Comparison of ENCODE assay signal across 12 cellular contexts in genomic region chr7:42914009-42914725, GRCh38. TPM values are rescaled to one million over a fixed set of nuclear protein-coding genes. Genes with fewer than 3 reads are reported as not detected.
DNase-seq lines count a peak whose midpoint lies in the region; ATAC-seq and TF ChIP-seq lines count a peak whose summit lies in the region.
"Had no signal": no experiment of that assay in that cellular context is flagged by ENCODE, and none has a peak within 500 bp of the region (broad histone marks: within the 10 kb centered on the region; RNA-seq: fewer than 3 reads in every experiment).

No MANE protein-coding gene starts in this region.

- no peaks in the 10 kb centered on the region for H3K27me3 ChIP-seq in fibroblast of lung (ENCODE audit: control insufficient read depth, insufficient read depth, low read length)

- peaks cover 2% of the 10 kb centered on the region for H3K9me3 Mint-ChIP-seq in activated CD4-positive, alpha-beta T cell treated with anti-CD3 and anti-CD28 coated beads for 36 hours (ENCODE audit: low read depth)
- no peaks in the 10 kb centered on the region for H3K9me3 Mint-ChIP-seq in T-helper 2 cell treated with Interferon-gamma antibody and Interleukin-4, amounts not matched to agents 5 μg/mL and 100 μg/mL, for 36 hours
- H3K9me3 Mint-ChIP-seq in stimulated activated naive B cell treated with anti-CD40 and anti-IgM and Interleukin-4, amounts not matched to agents 10 μg/mL and 1 μg/mL and 100 μg/mL, for 72 hours: no peaks in the 10 kb centered on the region

- no peak for TF ChIP-seq POLR2A in GM18505 (IDR thresholded peaks at IDR 0.05; ENCODE audit: borderline replicate concordance, extremely low read depth, insufficient read depth, insufficient read length)

- H3K79me2 ChIP-seq in fibroblast of lung (ENCODE audit: control insufficient read depth, insufficient read depth, low read length): peaks cover 7% of the 10 kb centered on the region

- H2AFZ ChIP-seq in fibroblast of lung (ENCODE audit: low read length): no peak overlapping the region

- H3K36me3 Mint-ChIP-seq in activated CD4-positive, alpha-beta T cell treated with anti-CD3 and anti-CD28 coated beads for 36 hours (ENCODE audit: low read depth): peaks cover 56% of the 10 kb centered on the region
- H3K36me3 Mint-ChIP-seq in T-helper 2 cell treated with Interferon-gamma antibody and Interleukin-4, amounts not matched to agents 5 μg/mL and 100 μg/mL, for 36 hours (ENCODE audit: low read depth): peaks cover 54% of the 10 kb centered on the region
- H3K36me3 Mint-ChIP-seq in stimulated activated naive B cell treated with anti-CD40 and anti-IgM and Interleukin-4, amounts not matched to agents 10 μg/mL and 1 μg/mL and 100 μg/mL, for 72 hours: peaks cover 23 to 54% of the 10 kb centered on the region in 2 donors

- H3K4me2 ChIP-seq in fibroblast of lung (ENCODE audit: extremely low read depth, insufficient read depth, low read length): no peak overlapping the region
- H3K4me2 ChIP-seq: SK-N-SH had no signal

- H3K36me3 ChIP-seq in fibroblast of lung (ENCODE audit: control insufficient read depth, insufficient read depth, low read length): peaks cover 3% of the 10 kb centered on the region

- peak overlapping the region; percentile 87 for H3K27ac Mint-ChIP-seq in activated CD4-positive, alpha-beta T cell treated with anti-CD3 and anti-CD28 coated beads for 36 hours
- H3K27ac Mint-ChIP-seq in T-helper 2 cell treated with Interferon-gamma antibody and Interleukin-4, amounts not matched to agents 5 μg/mL and 100 μg/mL, for 36 hours: peak overlapping the region; percentile 79
- H3K27ac Mint-ChIP-seq in stimulated activated naive B cell treated with anti-CD40 and anti-IgM and Interleukin-4, amounts not matched to agents 10 μg/mL and 1 μg/mL and 100 μg/mL, for 72 hours: peak overlapping the region; percentile 67

- no peaks in the 10 kb centered on the region for H3K27me3 Mint-ChIP-seq in activated CD4-positive, alpha-beta T cell treated with anti-CD3 and anti-CD28 coated beads for 36 hours
- H3K27me3 Mint-ChIP-seq in T-helper 2 cell treated with Interferon-gamma antibody and Interleukin-4, amounts not matched to agents 5 μg/mL and 100 μg/mL, for 36 hours (ENCODE audit: low read depth): no peaks in the 10 kb centered on the region
- no peaks in the 10 kb centered on the region for H3K27me3 Mint-ChIP-seq in stimulated activated naive B cell treated with anti-CD40 and anti-IgM and Interleukin-4, amounts not matched to agents 10 μg/mL and 1 μg/mL and 100 μg/mL, for 72 hours

- H3K4me3 ChIP-seq in fibroblast of lung (replicated peaks in 1 of 4; ENCODE audit: control extremely low read depth in 1 of 4, insufficient read depth in 1 of 4, low read depth in 3 of 4, low read length in 4 of 4): no peak overlapping the region

- no peaks in the 10 kb centered on the region for H4K20me1 ChIP-seq in fibroblast of lung (ENCODE audit: control insufficient read depth, extremely low read depth, insufficient read depth, low read length)

- no peak for DNase-seq in activated CD4-positive, alpha-beta T cell treated with anti-CD3 and anti-CD28 coated beads for 36 hours
- DNase-seq in activated CD4-positive, alpha-beta T cell treated with anti-CD3 and anti-CD28 coated beads, Interleukin-2, amount 50 U/mL, for 48 hours: no peak
- no peak for DNase-seq in T-helper 2 cell treated with Interferon-gamma antibody and Interleukin-4, amounts not matched to agents 5 μg/mL and 100 μg/mL, for 36 hours (ENCODE audit: low spot score)
- DNase-seq in fibroblast of lung (ENCODE audit: low read depth in 2 of 2) (peak; percentile 38 to 82), DMS53 (lab: John Stamatoyannopoulos, UW) (no peak)
- no peak for DNase-seq in stimulated activated naive B cell treated with anti-CD40 and anti-IgM and Interleukin-4, amounts not matched to agents 10 μg/mL and 1 μg/mL and 100 μg/mL, for 72 hours
- DNase-seq in activated CD4-positive, CD25-positive, alpha-beta regulatory T cell (lab: John Stamatoyannopoulos, UW): no peak
- DNase-seq: 8988T, NCI-H1694 treated with DMSO at 0.1 percent for 48 hours, SK-N-SH had no signal

- H3K27ac ChIP-seq in fibroblast of lung (ENCODE audit: insufficient read depth, low read length): peak overlapping the region; percentile 35

- H3K4me1 Mint-ChIP-seq in activated CD4-positive, alpha-beta T cell treated with anti-CD3 and anti-CD28 coated beads for 36 hours: peaks cover 51% of the 10 kb centered on the region
- peaks cover 66% of the 10 kb centered on the region for H3K4me1 Mint-ChIP-seq in T-helper 2 cell treated with Interferon-gamma antibody and Interleukin-4, amounts not matched to agents 5 μg/mL and 100 μg/mL, for 36 hours (ENCODE audit: low read depth)
- H3K4me1 Mint-ChIP-seq in stimulated activated naive B cell treated with anti-CD40 and anti-IgM and Interleukin-4, amounts not matched to agents 10 μg/mL and 1 μg/mL and 100 μg/mL, for 72 hours: peaks cover 13 to 37% of the 10 kb centered on the region in 2 donors

- intact Hi-C loops in activated CD4-positive, alpha-beta T cell treated with anti-CD3 and anti-CD28 coated beads for 36 hours (cut with DNase I, micrococcal nuclease): no loop called here

- CTCF ChIA-PET in activated CD4-positive, alpha-beta T cell treated with anti-CD3 and anti-CD28 coated beads for 36 hours (lab: Charles Lee): interaction anchor here (1.3 to 3.1 kb wide), 5 partner anchors 10 to 27 kb away, joined by 3 to 8 read pairs (median 6); partner anchors contain the start of genes MRPL32 and PSMA2

- no peak for TF ChIP-seq CTCF in fibroblast of lung (conservative IDR thresholded peaks at IDR 0.05 in 1 of 2, IDR thresholded peaks at IDR 0.05 in 1 of 2; ENCODE audit: low read depth in 1 of 2, low read length in 2 of 2)

- peaks cover 7% of the 10 kb centered on the region for H3K4me1 ChIP-seq in fibroblast of lung (ENCODE audit: control insufficient read depth, extremely low read depth, insufficient read depth, low read length)

- peak; percentile 3 for ATAC-seq in activated CD4-positive, alpha-beta T cell treated with anti-CD3 and anti-CD28 coated beads for 36 hours
- no peak for ATAC-seq in stimulated activated naive B cell treated with anti-CD40 and anti-IgM and Interleukin-4, amounts not matched to agents 10 μg/mL and 1 μg/mL and 100 μg/mL, for 72 hours (replicated peaks)
- no peak for ATAC-seq in GM18505 (IDR thresholded peaks at IDR 0.05; ENCODE audit: unreplicated experiment)
- ATAC-seq: left lobe of liver had no signal

- H3K9me3 ChIP-seq in fibroblast of lung (ENCODE audit: control insufficient read depth, insufficient read depth, low read depth, low read length): no peaks in the 10 kb centered on the region
- H3K9me3 ChIP-seq: SK-N-SH had no signal

- H3K4me3 Mint-ChIP-seq in activated CD4-positive, alpha-beta T cell treated with anti-CD3 and anti-CD28 coated beads for 36 hours: peak overlapping the region; percentile 5
- peak overlapping the region; percentile 82 for H3K4me3 Mint-ChIP-seq in T-helper 2 cell treated with Interferon-gamma antibody and Interleukin-4, amounts not matched to agents 5 μg/mL and 100 μg/mL, for 36 hours
- H3K4me3 Mint-ChIP-seq in stimulated activated naive B cell treated with anti-CD40 and anti-IgM and Interleukin-4, amounts not matched to agents 10 μg/mL and 1 μg/mL and 100 μg/mL, for 72 hours: no peak overlapping the region

- POLR2A ChIA-PET in activated CD4-positive, alpha-beta T cell treated with anti-CD3 and anti-CD28 coated beads for 36 hours (lab: Charles Lee): interaction anchor here (1.2 to 1.3 kb wide), 2 partner anchors 15 to 18 kb away, joined by 3 to 5 read pairs; partner anchors contain the start of genes MRPL32 and PSMA2

- H3K9ac ChIP-seq in fibroblast of lung (ENCODE audit: insufficient read depth, low read length): no peak overlapping the region
- H3K9ac ChIP-seq: SK-N-SH had no signal

RNA-seq across cellular contexts. Expression of gene C7orf25, which starts 2.3 kb away (rescaled TPM):
- total RNA-seq in activated CD4-positive, alpha-beta T cell treated with anti-CD3 and anti-CD28 coated beads for 36 hours: 1 to 10 TPM; 2.7 to 5.4 TPM
- total RNA-seq in fibroblast of lung: 5.9 and 8.8 TPM in 2 replicates
- polyA plus RNA-seq in fibroblast of lung: 5.9 and 8.5 TPM in 2 replicates
- 5.7 and 6.1 TPM in 2 replicates for polyA plus RNA-seq in fibroblast of lung (2012)
- polyA minus RNA-seq in fibroblast of lung (ENCODE audit: low replicate concordance): 0.85 and 1.1 TPM in 2 replicates

RNA-seq across cellular contexts. Expression of gene PSMA2, which starts 17.8 kb away (rescaled TPM):
- total RNA-seq in activated CD4-positive, alpha-beta T cell treated with anti-CD3 and anti-CD28 coated beads for 36 hours: 100 to 1,000 TPM; 109 to 217 TPM
- total RNA-seq in fibroblast of lung: 27.2 and 33.6 TPM in 2 replicates
- 161 and 181 TPM in 2 replicates for polyA plus RNA-seq in fibroblast of lung
- polyA plus RNA-seq in fibroblast of lung (2012): 129 and 158 TPM in 2 replicates
- 2.3 TPM in 1 of 2 replicates, not detected in the other for polyA minus RNA-seq in fibroblast of lung (ENCODE audit: low replicate concordance)

RNA-seq across cellular contexts. Expression of gene MRPL32, which starts 18.0 kb away (rescaled TPM):
- total RNA-seq in activated CD4-positive, alpha-beta T cell treated with anti-CD3 and anti-CD28 coated beads for 36 hours: 10 to 100 TPM; 74.7 to 75.5 TPM
- 55.5 and 63.7 TPM in 2 replicates for total RNA-seq in fibroblast of lung
- polyA plus RNA-seq in fibroblast of lung: 54.4 and 58.0 TPM in 2 replicates
- 42.0 and 49.1 TPM in 2 replicates for polyA plus RNA-seq in fibroblast of lung (2012)
- 1.2 and 3.0 TPM in 2 replicates for polyA minus RNA-seq in fibroblast of lung (ENCODE audit: low replicate concordance)

Comparison
In these comparisons a context has a peak if more than half of its experiments do, and no peak if none do; other contexts are left out.
1. DNase-seq: peak in fibroblast of lung (2 of 2); none in activated CD4-positive, alpha-beta T cell treated with anti-CD3 and anti-CD28 coated beads for 36 hours (single experiment), activated CD4-positive, alpha-beta T cell treated with anti-CD3 and anti-CD28 coated beads, Interleukin-2, amount 50 U/mL, for 48 hours (0 of 2), T-helper 2 cell treated with Interferon-gamma antibody and Interleukin-4, amounts not matched to agents 5 μg/mL and 100 μg/mL, for 36 hours (single experiment), stimulated activated naive B cell treated with anti-CD40 and anti-IgM and Interleukin-4, amounts not matched to agents 10 μg/mL and 1 μg/mL and 100 μg/mL, for 72 hours (single experiment), activated CD4-positive, CD25-positive, alpha-beta regulatory T cell (0 of 4) and DMS53 (single experiment).
2. H3K4me3 Mint-ChIP-seq: peak in activated CD4-positive, alpha-beta T cell treated with anti-CD3 and anti-CD28 coated beads for 36 hours (single experiment) and T-helper 2 cell treated with Interferon-gamma antibody and Interleukin-4, amounts not matched to agents 5 μg/mL and 100 μg/mL, for 36 hours (single experiment); none in stimulated activated naive B cell treated with anti-CD40 and anti-IgM and Interleukin-4, amounts not matched to agents 10 μg/mL and 1 μg/mL and 100 μg/mL, for 72 hours (0 of 2).
3. Peak in every context shown above with its lines, with median percentiles within 50 percentile points of each other: H3K27ac Mint-ChIP-seq.